In the genomic region with DNA sequence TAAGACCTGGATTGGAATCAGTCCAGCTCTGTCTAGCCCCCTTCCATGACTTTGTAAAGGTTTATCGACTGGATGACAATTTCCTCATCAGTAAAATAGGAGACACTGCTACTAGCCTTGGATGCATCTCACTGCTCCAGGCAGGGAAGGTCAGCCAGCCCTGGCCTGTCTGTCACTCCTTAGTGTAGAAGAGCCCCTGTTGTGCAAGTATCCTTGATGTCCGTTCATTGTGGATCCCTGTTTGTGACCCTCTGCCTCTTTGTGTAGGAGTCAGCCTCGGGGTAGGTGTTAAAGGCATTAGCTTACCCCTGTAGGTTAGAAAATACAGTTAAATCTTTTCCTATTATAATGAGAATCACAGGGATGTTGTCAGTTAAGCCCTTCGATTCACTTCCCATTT, we compare ENCODE assay signal across 15 cellular contexts.
DNase-seq lines count a peak whose midpoint lies in the region; ATAC-seq and TF ChIP-seq lines count a peak whose summit lies in the region.
"Had no signal": no experiment of that assay in that cellular context is flagged by ENCODE, and none has a peak within 500 bp of the region (broad histone marks: within the 10 kb centered on the region; RNA-seq: fewer than 3 reads in every experiment).

No MANE protein-coding gene starts in this region.

- no peak overlapping the region for H3K14ac ChIP-seq in IMR-90 (replicated peaks; ENCODE audit: low read depth, low read length)

- H3K27ac ChIP-seq in IMR-90 (ENCODE audit: insufficient read depth, low read length) (no peak overlapping the region), endodermal cell (ENCODE audit: low read depth, low read length) (no peak overlapping the region)
- H3K27ac ChIP-seq: C4-2B had no signal

- H2AK5ac ChIP-seq in IMR-90 (ENCODE audit: low read depth, low read length) = 0 out of 2 replicates have a peak overlapping the region, but pooled peaks have one; percentile 7

- no peak for TF ChIP-seq POLR2A in IMR-90 (IDR thresholded peaks at IDR 0.05; ENCODE audit: low read depth, low read length)

- peak; percentile 53 for DNase-seq in ELF-1 (ENCODE audit: low read depth, low spot score)
- no peak for DNase-seq in IMR-90
- peak; percentile 63 for DNase-seq in endodermal cell
- no peak for DNase-seq in T-helper 2 cell treated with Interferon-gamma antibody and Interleukin-4, amounts not matched to agents 5 μg/mL and 100 μg/mL, for 36 hours (ENCODE audit: low spot score)
- DNase-seq in activated CD8-positive, alpha-beta T cell treated with anti-CD3 and anti-CD28 coated beads, Interleukin-2, amount 10 ng/mL, durations not matched to agents 7 days and 5 days = no peak
- DNase-seq: AML-193; Caco-2; CD4-positive, alpha-beta T cell; GDM1; GM23248; HCEC 1CT; HFFc6 had no signal

- no peak overlapping the region for H3K18ac ChIP-seq in IMR-90 (ENCODE audit: low read depth, low read length)

- no peaks in the 10 kb centered on the region for H3K79me1 ChIP-seq in IMR-90 (ENCODE audit: low read depth in 1 of 2, low read length in 2 of 2)

- H4K91ac ChIP-seq in IMR-90 (ENCODE audit: insufficient read depth, low read depth, low read length) = no peak overlapping the region; the same call in 1 of the 2 replicates

- WGBS in IMR-90 (ENCODE audit: extremely low coverage in 2 of 2, insufficient read length in 1 of 2), 2 experiments = no CpG with 5 or more reads among the region's 4 CpGs
- WGBS in endodermal cell (ENCODE audit: insufficient coverage in 1 of 2, insufficient read length in 1 of 2), 2 experiments = 91 to 95% methylated on average over 3 to 4 of the region's 4 CpGs

- H3K23ac ChIP-seq in IMR-90 (ENCODE audit: low read depth, low read length) = no peak overlapping the region

- H3K27me3 Mint-ChIP-seq in endodermal cell (ENCODE audit: insufficient read depth) = no peaks in the 10 kb centered on the region
- H3K27me3 Mint-ChIP-seq in nephron (ENCODE audit: low read depth) = no peaks in the 10 kb centered on the region
- H3K27me3 Mint-ChIP-seq in T-helper 2 cell treated with Interferon-gamma antibody and Interleukin-4, amounts not matched to agents 5 μg/mL and 100 μg/mL, for 36 hours (ENCODE audit: low read depth) = peaks cover 10% of the 10 kb centered on the region
- H3K27me3 Mint-ChIP-seq in activated CD8-positive, alpha-beta T cell treated with anti-CD3 and anti-CD28 coated beads, Interleukin-2, amount 10 ng/mL, durations not matched to agents 7 days and 5 days (ENCODE audit: low read depth) = peaks cover 9% of the 10 kb centered on the region
- H3K27me3 Mint-ChIP-seq: CD4-positive, alpha-beta T cell had no signal

- H3K27ac Mint-ChIP-seq in endodermal cell (no peak overlapping the region), nephron (peak overlapping the region in 2 of 3 experiments; percentile 48 to 79)
- H3K27ac Mint-ChIP-seq in T-helper 2 cell treated with Interferon-gamma antibody and Interleukin-4, amounts not matched to agents 5 μg/mL and 100 μg/mL, for 36 hours = no peak overlapping the region
- H3K27ac Mint-ChIP-seq in activated CD8-positive, alpha-beta T cell treated with anti-CD3 and anti-CD28 coated beads, Interleukin-2, amount 10 ng/mL, durations not matched to agents 7 days and 5 days = no peak overlapping the region
- H3K27ac Mint-ChIP-seq: CD4-positive, alpha-beta T cell had no signal

- intact Hi-C loops in IMR-90 (cut with micrococcal nuclease) = no loop called here

- H3K4me2 ChIP-seq in IMR-90 (ENCODE audit: low read depth, low read length) = no peak overlapping the region

- peak overlapping the region; percentile 9 for H2AFZ ChIP-seq in IMR-90 (replicated peaks; ENCODE audit: low read length, poor library complexity)

- no peak overlapping the region; the same call in 1 of the 2 replicates for H2BK120ac ChIP-seq in IMR-90 (ENCODE audit: low read depth, low read length)

- no peak overlapping the region for H3K56ac ChIP-seq in IMR-90 (ENCODE audit: extremely low read depth, insufficient read depth, low read length)

- no peak overlapping the region for H3K9ac ChIP-seq in IMR-90 (ENCODE audit: low read depth, low read length)
- H3K9ac ChIP-seq in endodermal cell (ENCODE audit: extremely low read depth, low read length, poor library complexity, severe bottlenecking) = no peak overlapping the region

- H3K4me3 ChIP-seq in IMR-90 (ENCODE audit: insufficient read depth, low read depth, low read length) = no peak overlapping the region
- H3K4me3 ChIP-seq in endodermal cell (ENCODE audit: low read length) = no peak overlapping the region

- no peak overlapping the region for H2AK9ac ChIP-seq in IMR-90 (replicated peaks; ENCODE audit: low read depth, low read length, poor library complexity)

- no peak overlapping the region for H2BK20ac ChIP-seq in IMR-90 (ENCODE audit: low read depth, low read length)

- no peak overlapping the region for H2BK5ac ChIP-seq in IMR-90 (ENCODE audit: low read depth, low read length, poor library complexity, severe bottlenecking)

- BruUV-seq in IMR-90 (replicated peaks; lab: Mats Ljungman, UMichigan) = no TSS peak

- POLR2A ChIA-PET in IMR-90 (lab: Charles Lee; ENCODE audit: unreplicated experiment) = no interaction called here
- POLR2A ChIA-PET in activated CD8-positive, alpha-beta T cell treated with anti-CD3 and anti-CD28 coated beads, Interleukin-2, amount 10 ng/mL, durations not matched to agents 7 days and 5 days (lab: Charles Lee) = no interaction called here

- no peak overlapping the region for H2BK15ac ChIP-seq in IMR-90 (ENCODE audit: low read depth, low read length)

- H3K4me3 Mint-ChIP-seq in endodermal cell (no peak overlapping the region), nephron (no peak overlapping the region)
- H3K4me3 Mint-ChIP-seq in T-helper 2 cell treated with Interferon-gamma antibody and Interleukin-4, amounts not matched to agents 5 μg/mL and 100 μg/mL, for 36 hours = no peak overlapping the region
- H3K4me3 Mint-ChIP-seq in activated CD8-positive, alpha-beta T cell treated with anti-CD3 and anti-CD28 coated beads, Interleukin-2, amount 10 ng/mL, durations not matched to agents 7 days and 5 days = no peak overlapping the region
- H3K4me3 Mint-ChIP-seq: CD4-positive, alpha-beta T cell had no signal

- no peaks in the 10 kb centered on the region for H4K20me1 ChIP-seq in IMR-90 (ENCODE audit: insufficient read depth, low read length)

- H3K9me3 Mint-ChIP-seq in endodermal cell = peaks cover 7% of the 10 kb centered on the region
- peaks cover 5% of the 10 kb centered on the region for H3K9me3 Mint-ChIP-seq in nephron
- H3K9me3 Mint-ChIP-seq in T-helper 2 cell treated with Interferon-gamma antibody and Interleukin-4, amounts not matched to agents 5 μg/mL and 100 μg/mL, for 36 hours = no peaks in the 10 kb centered on the region
- no peaks in the 10 kb centered on the region for H3K9me3 Mint-ChIP-seq in activated CD8-positive, alpha-beta T cell treated with anti-CD3 and anti-CD28 coated beads, Interleukin-2, amount 10 ng/mL, durations not matched to agents 7 days and 5 days (ENCODE audit: insufficient read depth)
- H3K9me3 Mint-ChIP-seq: CD4-positive, alpha-beta T cell; HFFc6 had no signal

- ATAC-seq in IMR-90 (ENCODE audit: low read depth) = no peak
- no peak for ATAC-seq in HG03139 (IDR thresholded peaks at IDR 0.05; ENCODE audit: unreplicated experiment)
- no peak for ATAC-seq in activated CD8-positive, alpha-beta T cell treated with anti-CD3 and anti-CD28 coated beads, Interleukin-2, amount 10 ng/mL, durations not matched to agents 7 days and 5 days

- no peaks in the 10 kb centered on the region; the same call in 1 of the 2 replicates for H3K9me3 ChIP-seq in IMR-90 (ENCODE audit: control insufficient read depth, insufficient read depth, low read length)
- H3K9me3 ChIP-seq in endodermal cell (ENCODE audit: control insufficient read depth, low read length) = peaks cover 28% of the 10 kb centered on the region
- H3K9me3 ChIP-seq: Caco-2 had no signal

- H3K27me3 ChIP-seq in IMR-90 (ENCODE audit: control insufficient read depth, insufficient read depth, low read length) (no peaks in the 10 kb centered on the region), endodermal cell (ENCODE audit: control insufficient read depth, insufficient read depth, low read length, poor library complexity, severe bottlenecking) (no peaks in the 10 kb centered on the region)

- dilution Hi-C loops in IMR-90 (cut with HindIII; ENCODE audit: low sequenced_read_pairs, unreplicated experiment) = no loop called here

- H4K8ac ChIP-seq in IMR-90 (ENCODE audit: low read depth in 2 of 2, low read length in 2 of 2) = no peak overlapping the region

- peaks cover 30% of the 10 kb centered on the region for H3K4me1 Mint-ChIP-seq in endodermal cell
- H3K4me1 Mint-ChIP-seq in nephron = peaks cover 62% of the 10 kb centered on the region
- H3K4me1 Mint-ChIP-seq in T-helper 2 cell treated with Interferon-gamma antibody and Interleukin-4, amounts not matched to agents 5 μg/mL and 100 μg/mL, for 36 hours (ENCODE audit: low read depth) = peaks cover 9% of the 10 kb centered on the region
- H3K4me1 Mint-ChIP-seq in activated CD8-positive, alpha-beta T cell treated with anti-CD3 and anti-CD28 coated beads, Interleukin-2, amount 10 ng/mL, durations not matched to agents 7 days and 5 days (ENCODE audit: low read depth) = no peaks in the 10 kb centered on the region

- H3K36me3 ChIP-seq in IMR-90 (ENCODE audit: control insufficient read depth, insufficient read depth, low read length) (no peaks in the 10 kb centered on the region), endodermal cell (ENCODE audit: control insufficient read depth, insufficient read depth, low read length) (peaks cover 55% of the 10 kb centered on the region)

- no peak for TF ChIP-seq RAD21 in IMR-90 (IDR thresholded peaks at IDR 0.05; ENCODE audit: low read length)

- no peak for TF ChIP-seq CTCF in IMR-90 (conservative IDR thresholded peaks at IDR 0.05; ENCODE audit: low read depth, low read length)
- TF ChIP-seq CTCF in endodermal cell (conservative IDR thresholded peaks at IDR 0.05) = no peak
- TF ChIP-seq CTCF in nephron (IDR thresholded peaks at IDR 0.05; ENCODE audit: unreplicated experiment in 3 of 3) = no peak

- H3K4ac ChIP-seq in IMR-90 (ENCODE audit: low read depth, low read length) = no peak overlapping the region

- H3K36me3 Mint-ChIP-seq in endodermal cell (ENCODE audit: low read depth) = peaks cover 42% of the 10 kb centered on the region
- H3K36me3 Mint-ChIP-seq in nephron (ENCODE audit: low read depth) = peaks cover 8% of the 10 kb centered on the region
- peaks cover 1% of the 10 kb centered on the region for H3K36me3 Mint-ChIP-seq in T-helper 2 cell treated with Interferon-gamma antibody and Interleukin-4, amounts not matched to agents 5 μg/mL and 100 μg/mL, for 36 hours (ENCODE audit: low read depth)
- H3K36me3 Mint-ChIP-seq in activated CD8-positive, alpha-beta T cell treated with anti-CD3 and anti-CD28 coated beads, Interleukin-2, amount 10 ng/mL, durations not matched to agents 7 days and 5 days (ENCODE audit: low read depth) = no peaks in the 10 kb centered on the region

- peaks cover 8% of the 10 kb centered on the region for H3K4me1 ChIP-seq in IMR-90 (ENCODE audit: control insufficient read depth, insufficient read depth, low read length)
- H3K4me1 ChIP-seq in endodermal cell (ENCODE audit: control insufficient read depth, insufficient read depth, low read length) = peaks cover 9% of the 10 kb centered on the region
- H3K4me1 ChIP-seq: Caco-2 had no signal

- H4K5ac ChIP-seq in IMR-90 (ENCODE audit: low read depth, low read length) = no peak overlapping the region

- CTCF ChIA-PET in IMR-90 (lab: Yijun Ruan, JAX) = no interaction called here
- CTCF ChIA-PET in activated CD8-positive, alpha-beta T cell treated with anti-CD3 and anti-CD28 coated beads, Interleukin-2, amount 10 ng/mL, durations not matched to agents 7 days and 5 days (lab: Charles Lee) = interaction anchor here (1.7 kb wide), 1 partner anchor 9 kb away, joined by 4 read pairs; no protein-coding TSS in a partner anchor

- H3K9me1 ChIP-seq in IMR-90 (ENCODE audit: insufficient read depth, low read length) = no peaks in the 10 kb centered on the region

- in situ Hi-C loops in IMR-90 (cut with MboI; ENCODE audit: low sequenced_read_pairs) = no loop called here

Comparison
In these comparisons a context has a peak if more than half of its experiments do, and no peak if none do; other contexts are left out.
1. DNase-seq: peak in ELF-1 (single experiment) and endodermal cell (single experiment); none in IMR-90 (single experiment), T-helper 2 cell treated with Interferon-gamma antibody and Interleukin-4, amounts not matched to agents 5 μg/mL and 100 μg/mL, for 36 hours (single experiment) and activated CD8-positive, alpha-beta T cell treated with anti-CD3 and anti-CD28 coated beads, Interleukin-2, amount 10 ng/mL, durations not matched to agents 7 days and 5 days (single experiment).
2. H3K27ac Mint-ChIP-seq: peak in nephron (2 of 3); none in endodermal cell (single experiment), T-helper 2 cell treated with Interferon-gamma antibody and Interleukin-4, amounts not matched to agents 5 μg/mL and 100 μg/mL, for 36 hours (single experiment) and activated CD8-positive, alpha-beta T cell treated with anti-CD3 and anti-CD28 coated beads, Interleukin-2, amount 10 ng/mL, durations not matched to agents 7 days and 5 days (single experiment).